Comparison of ENCODE assay signal across 32 cellular contexts in genomic region chr3:60399295-60399694, GRCh38.
DNase-seq lines count a peak whose midpoint lies in the region; ATAC-seq and TF ChIP-seq lines count a peak whose summit lies in the region.
"Had no signal": no experiment of that assay in that cellular context is flagged by ENCODE, and none has a peak within 500 bp of the region (broad histone marks: within the 10 kb centered on the region; RNA-seq: fewer than 3 reads in every experiment).

No MANE protein-coding gene starts in this region.

- H3K4me1 ChIP-seq in KMS-11 (ENCODE audit: low read depth, poor library complexity, severe bottlenecking) (peaks cover 56% of the 10 kb centered on the region), thyroid gland (no peaks in the 10 kb centered on the region)

- WGBS in thyroid gland, 2 donors: 84 to 92% methylated on average over 3 of the region's 3 CpGs

- H3K36me3 Mint-ChIP-seq in activated CD4-positive, alpha-beta T cell treated with anti-CD3 and anti-CD28 coated beads, Interleukin-2, amount 10 ng/mL, durations not matched to agents 24 days and 14 days (ENCODE audit: low read depth): no peaks in the 10 kb centered on the region
- H3K36me3 Mint-ChIP-seq: immature natural killer cell; natural killer cell treated with Interleukin-12 subunit alpha and Interleukin-12 subunit beta and Interleukin-15 and Interleukin-18, amount 100 ng/mL, for 72 hours had no signal

- no peak overlapping the region for H3K4me3 Mint-ChIP-seq in activated CD4-positive, alpha-beta T cell treated with anti-CD3 and anti-CD28 coated beads, Interleukin-2, amount 10 ng/mL, durations not matched to agents 24 days and 14 days
- H3K4me3 Mint-ChIP-seq: activated naive CD8-positive, alpha-beta T cell treated with anti-CD3 and anti-CD28 coated beads for 36 hours; immature natural killer cell; natural killer cell treated with Interleukin-12 subunit alpha and Interleukin-12 subunit beta and Interleukin-15 and Interleukin-18, amount 100 ng/mL, for 72 hours had no signal

- no peak overlapping the region for H3K27ac Mint-ChIP-seq in activated CD4-positive, alpha-beta T cell treated with anti-CD3 and anti-CD28 coated beads, Interleukin-2, amount 10 ng/mL, durations not matched to agents 24 days and 14 days
- H3K27ac Mint-ChIP-seq: activated naive CD8-positive, alpha-beta T cell treated with anti-CD3 and anti-CD28 coated beads for 36 hours; immature natural killer cell; natural killer cell treated with Interleukin-12 subunit alpha and Interleukin-12 subunit beta and Interleukin-15 and Interleukin-18, amount 100 ng/mL, for 72 hours had no signal

- H3K36me3 ChIP-seq in KMS-11 (ENCODE audit: insufficient read depth): no peaks in the 10 kb centered on the region
- no peaks in the 10 kb centered on the region for H3K36me3 ChIP-seq in thyroid gland
- H3K36me3 ChIP-seq: SJCRH30 had no signal

- H4K20me1 ChIP-seq in KMS-11 (ENCODE audit: insufficient read depth): no peaks in the 10 kb centered on the region

- peaks cover 4% of the 10 kb centered on the region for H3K4me1 Mint-ChIP-seq in activated CD4-positive, alpha-beta T cell treated with anti-CD3 and anti-CD28 coated beads, Interleukin-2, amount 10 ng/mL, durations not matched to agents 24 days and 14 days
- H3K4me1 Mint-ChIP-seq: activated naive CD8-positive, alpha-beta T cell treated with anti-CD3 and anti-CD28 coated beads for 36 hours; immature natural killer cell had no signal

- no peak overlapping the region for H2AFZ ChIP-seq in KMS-11 (ENCODE audit: low read depth)

- no peak overlapping the region for H3K4me3 ChIP-seq in KMS-11 (IDR thresholded peaks at IDR 0.05; ENCODE audit: insufficient read depth, low read depth, low read length)
- H3K4me3 ChIP-seq in thyroid gland (replicated peaks in 1 of 3): no peak overlapping the region
- H3K4me3 ChIP-seq: coronary artery, mucosa of descending colon, SJCRH30 had no signal

- H3K27me3 ChIP-seq in KMS-11 (ENCODE audit: insufficient read depth, low read depth) (no peaks in the 10 kb centered on the region), thyroid gland (no peaks in the 10 kb centered on the region)
- H3K27me3 ChIP-seq: SJCRH30 had no signal

- DNase-seq in NCI-H1105 treated with DMSO at 0.1 percent for 48 hours (lab: John Stamatoyannopoulos, UW): peak; percentile 21
- DNase-seq in NCI-H1105 (lab: John Stamatoyannopoulos, UW): no peak
- DNase-seq in NCI-H69 (lab: John Stamatoyannopoulos, UW): peak; percentile 86
- DNase-seq in myocyte (ENCODE audit: low read depth): peak; percentile 0
- DNase-seq in thyroid gland: no peak
- DNase-seq in activated CD4-positive, alpha-beta T cell treated with anti-CD3 and anti-CD28 coated beads, Interleukin-2, amount 10 ng/mL, durations not matched to agents 24 days and 14 days: no peak
- DNase-seq: 8988T; activated CD4-positive, alpha-beta T cell treated with anti-CD3 and anti-CD28 coated beads for 48 hours; activated CD8-positive, alpha-beta memory T cell treated with anti-CD3 and anti-CD28 coated beads for 24 hours; activated naive CD8-positive, alpha-beta T cell treated with anti-CD3 and anti-CD28 coated beads for 36 hours; activated T-cell treated with anti-CD3 and anti-CD28 coated beads for 4 hours; aorta; C1 segment of cervical spinal cord; DMS79 treated with DMSO at 0.1 percent for 48 hours; effector CD8-positive, alpha-beta T cell; GDM1; hypothalamus; immature natural killer cell; left cardiac atrium; mucosa of descending colon; NCI-H2171 treated with DMSO at 0.1 percent for 48 hours; NCI-H774; RPMI8226; stimulated activated CD4-positive, alpha-beta T cell treated with anti-CD3 and anti-CD28 coated beads, Interleukin-1b, Interleukin-23, amount 100 ng/mL, for 48 hours; stimulated activated naive CD4-positive, alpha-beta T cell treated with Interleukin-2 at 50 U/mL for 16 hours; T1000 had no signal

- TF ChIP-seq POLR2A in thyroid gland (IDR thresholded peaks at IDR 0.05): no peak

- intact Hi-C loops in thyroid gland (cut with DNase I): no loop called here
- intact Hi-C loops in activated CD4-positive, alpha-beta T cell treated with anti-CD3 and anti-CD28 coated beads, Interleukin-2, amount 10 ng/mL, durations not matched to agents 24 days and 14 days (cut with micrococcal nuclease): no loop called here

- no peaks in the 10 kb centered on the region for H3K9me3 Mint-ChIP-seq in activated CD4-positive, alpha-beta T cell treated with anti-CD3 and anti-CD28 coated beads, Interleukin-2, amount 10 ng/mL, durations not matched to agents 24 days and 14 days
- H3K9me3 Mint-ChIP-seq: immature natural killer cell; natural killer cell treated with Interleukin-12 subunit alpha and Interleukin-12 subunit beta and Interleukin-15 and Interleukin-18, amount 100 ng/mL, for 72 hours had no signal

- TF ChIP-seq CTCF in KMS-11 (conservative IDR thresholded peaks at IDR 0.05; ENCODE audit: low read depth, low read length): no peak
- no peak for TF ChIP-seq CTCF in thyroid gland (IDR thresholded peaks at IDR 0.05)

- H3K9me3 ChIP-seq in thyroid gland: no peaks in the 10 kb centered on the region
- H3K9me3 ChIP-seq: mucosa of descending colon, SJCRH30 had no signal

- H3K9ac ChIP-seq in KMS-11: no peak overlapping the region

- ATAC-seq in HG03045 (IDR thresholded peaks at IDR 0.05; ENCODE audit: unreplicated experiment): no peak

- peak overlapping the region; percentile 85; the same call in 1 of the 2 replicates for H3K27ac ChIP-seq in KMS-11
- no peak overlapping the region for H3K27ac ChIP-seq in thyroid gland
- H3K27ac ChIP-seq: coronary artery, epithelial cell of prostate, SJCRH30 had no signal

- H3K79me2 ChIP-seq in KMS-11 (ENCODE audit: insufficient read depth, low read depth): no peaks in the 10 kb centered on the region

- H3K27me3 Mint-ChIP-seq in activated CD4-positive, alpha-beta T cell treated with anti-CD3 and anti-CD28 coated beads, Interleukin-2, amount 10 ng/mL, durations not matched to agents 24 days and 14 days: no peaks in the 10 kb centered on the region
- H3K27me3 Mint-ChIP-seq: activated naive CD8-positive, alpha-beta T cell treated with anti-CD3 and anti-CD28 coated beads for 36 hours had no signal

- H3K4me2 ChIP-seq in KMS-11: peak overlapping the region; percentile 83; the same call in 1 of the 2 replicates

Comparison
In these comparisons a context has a peak if more than half of its experiments do, and no peak if none do; other contexts are left out.
1. DNase-seq: peak in NCI-H1105 treated with DMSO at 0.1 percent for 48 hours (single experiment), NCI-H69 (single experiment) and myocyte (single experiment); none in NCI-H1105 (single experiment), thyroid gland (0 of 2) and activated CD4-positive, alpha-beta T cell treated with anti-CD3 and anti-CD28 coated beads, Interleukin-2, amount 10 ng/mL, durations not matched to agents 24 days and 14 days (single experiment).